ENCODE assay signal across 21 cellular contexts in genomic region chr10:123777881-123778280, GRCh38.
A peak's percentile ranks its signal among the peaks of the same experiment; 100 is the strongest.
DNase-seq lines count a peak whose midpoint lies in the region; ATAC-seq, FAIRE-seq and TF ChIP-seq lines count a peak whose summit lies in the region.
"Had no signal": no experiment of that assay in that cellular context is flagged by ENCODE, and none has a peak within 500 bp of the region (broad histone marks: within the 10 kb centered on the region; RNA-seq: fewer than 3 reads in every experiment).

No MANE protein-coding gene starts in this region.

- H3K9me3 ChIP-seq in GM12878 (replicated peaks; ENCODE audit: control insufficient read depth, insufficient read depth, low read length) = peaks cover 3% of the 10 kb centered on the region

- CTCF ChIA-PET in GM12878 (lab: Yijun Ruan, JAX) = interaction anchor here (1.9 kb wide), 1 partner anchor 55 kb away, joined by 5 read pairs; no protein-coding TSS in a partner anchor

- no peaks in the 10 kb centered on the region for H3K36me3 Mint-ChIP-seq in progenitor cell of endocrine pancreas (ENCODE audit: insufficient read depth)

- H3K27ac ChIP-seq in GM12878 (ENCODE audit: control insufficient read depth, insufficient read depth) = no peak overlapping the region
- H3K27ac ChIP-seq in caudate nucleus (ENCODE audit: low read depth, low read length) = no peak overlapping the region
- H3K27ac ChIP-seq: 22Rv1, GM23248 had no signal

- WGBS in GM12878 (ENCODE audit: insufficient coverage, insufficient replicate concordance, low lambda C conversion rate, missing lambda C conversion rate) = 5% methylated on average over 3 of the region's 3 CpGs

- H3K27ac Mint-ChIP-seq in progenitor cell of endocrine pancreas = peak overlapping the region; percentile 35

- H2AFZ ChIP-seq in GM12878 (ENCODE audit: control insufficient read depth, low read depth, low read length) = no peak overlapping the region
- H2AFZ ChIP-seq: GM23248 had no signal

- TF ChIP-seq POLR2A in GM12878 (IDR thresholded peaks at IDR 0.05; ENCODE audit: low read depth, low read length) = no peak

- H3K4me3 ChIP-seq in GM12878 = no peak overlapping the region
- H3K4me3 ChIP-seq: GM23248 had no signal

- H3K36me3 ChIP-seq in GM12878 (ENCODE audit: control insufficient read depth in 2 of 2, insufficient read depth in 2 of 2, low read length in 1 of 2) = no peaks in the 10 kb centered on the region

- FAIRE-seq in GM12878 (lab: Jason Lieb, UNC) = no peak
- FAIRE-seq: A204.1, GM12892, H1 had no signal

- peaks cover 1 to 3% of the 10 kb centered on the region in 2 experiments; a peak in 2 of 4 replicates for H3K27me3 ChIP-seq in GM12878 (replicated peaks in 1 of 2; ENCODE audit: control insufficient read depth in 2 of 2, insufficient read depth in 2 of 2, low read length in 1 of 2)

- intact Hi-C loops in GM12878 (cut with micrococcal nuclease; ENCODE audit: unreplicated experiment) = no loop called here

- no peaks in the 10 kb centered on the region for H4K20me1 ChIP-seq in GM12878 (ENCODE audit: control insufficient read depth, insufficient read depth)

- no peaks in the 10 kb centered on the region for H3K4me1 Mint-ChIP-seq in progenitor cell of endocrine pancreas (ENCODE audit: low read depth)
- H3K4me1 Mint-ChIP-seq: CD4-positive, alpha-beta memory T cell had no signal

- H3K4me3 Mint-ChIP-seq in progenitor cell of endocrine pancreas (ENCODE audit: low read depth) = no peak overlapping the region
- H3K4me3 Mint-ChIP-seq: CD4-positive, alpha-beta memory T cell had no signal

- no TSS peak for BruUV-seq in GM12878 (replicated peaks; lab: Mats Ljungman, UMichigan)

- TF ChIP-seq CTCF in GM12878 (IDR thresholded peaks at IDR 0.05 in 2 of 3, conservative IDR thresholded peaks at IDR 0.05 in 1 of 3; ENCODE audit: control insufficient read depth in 2 of 3, extremely low read depth in 1 of 3, insufficient read depth in 1 of 3, low read depth in 3 of 3, low read length in 3 of 3) (no peak), progenitor cell of endocrine pancreas (IDR thresholded peaks at IDR 0.05; ENCODE audit: unreplicated experiment) (no peak)

- no peaks in the 10 kb centered on the region for H3K4me1 ChIP-seq in GM12878 (ENCODE audit: control insufficient read depth, insufficient read depth, low read length)

- RAD21 ChIA-PET in GM12878 (lab: Charles Lee; ENCODE audit: unreplicated experiment) = no interaction called here

- H3K27me3 Mint-ChIP-seq in progenitor cell of endocrine pancreas = peaks cover 37% of the 10 kb centered on the region

- in situ Hi-C loops in GM12878 (cut with MboI) = no loop called here

- SMC1A ChIA-PET in GM12878 (lab: Charles Lee; ENCODE audit: uncharacterized antibody, unreplicated experiment) = interaction anchor here (1.1 to 1.8 kb wide), 4 partner anchors 11 to 57 kb away, joined by 3 to 6 read pairs (median 4); no protein-coding TSS in a partner anchor

- DNase-seq in GM12878 (ENCODE audit: low read depth, low spot score) (no peak), islet precursor cell (peak; percentile 6), progenitor cell of endocrine pancreas (ENCODE audit: low spot score, unreplicated experiment) (no peak), caudate nucleus (lab: John Stamatoyannopoulos, UW) (no peak), ecto neural progenitor cell (ENCODE audit: low spot score) (no peak)
- DNase-seq: ACHN; C1 segment of cervical spinal cord; Calu3; CD4-positive, alpha-beta memory T cell; COR-L47; DMS53; DMS79 treated with DMSO at 0.1 percent for 48 hours; GF-D8; GM23248; H7; HCEC 1CT had no signal

- no peaks in the 10 kb centered on the region for H3K79me2 ChIP-seq in GM12878 (ENCODE audit: control insufficient read depth, insufficient read depth, low read length)

- no peaks in the 10 kb centered on the region for H3K9me3 Mint-ChIP-seq in progenitor cell of endocrine pancreas (ENCODE audit: low read depth)

- POLR2A ChIA-PET in GM12878 (lab: Charles Lee) = no interaction called here

- H3K4me2 ChIP-seq in GM12878 (ENCODE audit: control insufficient read depth, insufficient read depth) = no peak overlapping the region

- no peak for TF ChIP-seq EP300 in GM12878 (IDR thresholded peaks at IDR 0.05; ENCODE audit: borderline replicate concordance in 1 of 2, control insufficient read depth in 1 of 2, low read depth in 2 of 2, low read length in 2 of 2)

- H3K9ac ChIP-seq in GM12878 (ENCODE audit: control insufficient read depth, insufficient read depth, low read length) = no peak overlapping the region
- H3K9ac ChIP-seq: GM23248 had no signal

- TF ChIP-seq RAD21 in GM12878 (IDR thresholded peaks at IDR 0.05; ENCODE audit: insufficient read depth, low read depth, low read length) = no peak

- ATAC-seq in GM12878 (peak; percentile 44; the same call in 1 of the 3 replicates), GM18873 (IDR thresholded peaks at IDR 0.05; ENCODE audit: low FRiP score, unreplicated experiment) (no peak)

TF ChIP-seq in GM12878, 131 proteins besides CTCF, POLR2A, EP300 and RAD21:
- TF ChIP-seq, protein P1, sequence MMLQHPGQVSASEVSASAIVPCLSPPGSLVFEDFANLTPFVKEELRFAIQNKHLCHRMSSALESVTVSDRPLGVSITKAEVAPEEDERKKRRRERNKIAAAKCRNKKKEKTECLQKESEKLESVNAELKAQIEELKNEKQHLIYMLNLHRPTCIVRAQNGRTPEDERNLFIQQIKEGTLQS (IDR thresholded peaks at IDR 0.05; ENCODE audit: borderline replicate concordance, extremely low read depth, low read depth, low read length) = no peak
- TF ChIP-seq CHD4 (IDR thresholded peaks at IDR 0.05) (no peak), NFIC (IDR thresholded peaks at IDR 0.05; ENCODE audit: low read depth, low read length) (no peak), MTA2 (IDR thresholded peaks at IDR 0.05; ENCODE audit: low read depth) (0 out of 2 replicates have a peak, but pooled peaks have one; percentile 14), IKZF2 (IDR thresholded peaks at IDR 0.05) (peak in 1 of 2 experiments; percentile 22; a peak in 1 of 4 replicates)
